ENCODE assay signal across 8 cellular contexts in genomic region chr2:177164584-177165052, GRCh38. TPM values are rescaled to one million over a fixed set of nuclear protein-coding genes. Genes with fewer than 3 reads are reported as not detected.
DNase-seq lines count a peak whose midpoint lies in the region; ATAC-seq, FAIRE-seq and TF ChIP-seq lines count a peak whose summit lies in the region.

No MANE protein-coding gene starts in this region.

- 0 out of 2 replicates have a peak overlapping the region, but pooled peaks have one; percentile 20 for H2AFZ ChIP-seq in MM.1S (ENCODE audit: low read length)

- H3K9me3 ChIP-seq in MM.1S (replicated peaks; ENCODE audit: insufficient read depth, low read length) = no peaks in the 10 kb centered on the region
- no peaks in the 10 kb centered on the region for H3K9me3 ChIP-seq in RWPE2 (ENCODE audit: severe bottlenecking)

- H3K27me3 ChIP-seq in MM.1S (replicated peaks; ENCODE audit: insufficient read depth, low read length) = no peaks in the 10 kb centered on the region
- H3K27me3 ChIP-seq in RWPE2 (ENCODE audit: insufficient read depth, poor library complexity, severe bottlenecking) = no peaks in the 10 kb centered on the region

- H3K36me3 ChIP-seq in MM.1S (replicated peaks; ENCODE audit: insufficient read depth, low read length) = no peaks in the 10 kb centered on the region
- no peaks in the 10 kb centered on the region for H3K36me3 ChIP-seq in RWPE2 (ENCODE audit: low read depth)

- peaks cover 26% of the 10 kb centered on the region for H3F3A ChIP-seq in MM.1S (ENCODE audit: insufficient read depth, low read length)

- H3K27ac ChIP-seq in MM.1S (ENCODE audit: low read length) (no peak overlapping the region), RWPE2 (ENCODE audit: poor library complexity, severe bottlenecking) (peak overlapping the region; percentile 93), substantia nigra (ENCODE audit: low read depth, low read length, poor library complexity, severe bottlenecking) (peak overlapping the region; percentile 86)

- peak overlapping the region; percentile 56 for H3K4me3 ChIP-seq in MM.1S (ENCODE audit: low read length)
- H3K4me3 ChIP-seq in RWPE2 (ENCODE audit: severe bottlenecking) = no peak overlapping the region

- TF ChIP-seq CTCF in MM.1S (IDR thresholded peaks at IDR 0.05; ENCODE audit: low read length) (peak; percentile 99), RWPE2 (IDR thresholded peaks at IDR 0.05; ENCODE audit: poor library complexity, severe bottlenecking) (peak; percentile 100)

- DNase-seq in DMS53 (lab: John Stamatoyannopoulos, UW) (peak; percentile 91), MM.1S (peak; percentile 67), RWPE2 (ENCODE audit: low spot score) (no peak), frontal cortex (ENCODE audit: low spot score in 2 of 2) (peak; percentile 53 to 67), nucleus accumbens (lab: John Stamatoyannopoulos, UW) (peak in 55 of 56 donors; percentile 11 to 93 (median 77)), substantia nigra (lab: John Stamatoyannopoulos, UW) (peak in 48 of 49 donors; percentile 4 to 89 (median 72))
- peak; percentile 91 for DNase-seq in activated effector memory CD4-positive, alpha-beta T cell treated with anti-CD3 and anti-CD28 coated beads, Interleukin-2, amount 50 U/mL, for 16 hours

- no peaks in the 10 kb centered on the region for H3K79me2 ChIP-seq in MM.1S (ENCODE audit: low read length)

- H4K20me1 ChIP-seq in MM.1S (ENCODE audit: insufficient read depth, low read length) = no peaks in the 10 kb centered on the region

- peak; percentile 45 for ATAC-seq in GM21786 (IDR thresholded peaks at IDR 0.05; ENCODE audit: unreplicated experiment)
- peak; percentile 53 for ATAC-seq in RWPE2 (ENCODE audit: low read depth)

- peak; percentile 87 for FAIRE-seq in frontal cortex (lab: Jason Lieb, UNC)

- peak overlapping the region; percentile 27; the same call in 1 of the 2 replicates for H3K9ac ChIP-seq in MM.1S (ENCODE audit: low read length)

- H3K9me2 ChIP-seq in MM.1S (replicated peaks; ENCODE audit: insufficient read depth, low read length) = no peaks in the 10 kb centered on the region

- H3K4me1 ChIP-seq in MM.1S (ENCODE audit: low read length) (peaks cover 36% of the 10 kb centered on the region), RWPE2 (ENCODE audit: insufficient read depth, poor library complexity, severe bottlenecking) (peaks cover 36% of the 10 kb centered on the region)

- peak overlapping the region; percentile 86 for H3K4me2 ChIP-seq in MM.1S (ENCODE audit: low read depth, low read length)

RNA-seq across cellular contexts. Expression of gene HNRNPA3, which starts 48.0 kb away (rescaled TPM):
- 63.2 TPM for total RNA-seq in frontal cortex
